8 cellular contexts compared by ENCODE assay signal in the genomic region with DNA sequence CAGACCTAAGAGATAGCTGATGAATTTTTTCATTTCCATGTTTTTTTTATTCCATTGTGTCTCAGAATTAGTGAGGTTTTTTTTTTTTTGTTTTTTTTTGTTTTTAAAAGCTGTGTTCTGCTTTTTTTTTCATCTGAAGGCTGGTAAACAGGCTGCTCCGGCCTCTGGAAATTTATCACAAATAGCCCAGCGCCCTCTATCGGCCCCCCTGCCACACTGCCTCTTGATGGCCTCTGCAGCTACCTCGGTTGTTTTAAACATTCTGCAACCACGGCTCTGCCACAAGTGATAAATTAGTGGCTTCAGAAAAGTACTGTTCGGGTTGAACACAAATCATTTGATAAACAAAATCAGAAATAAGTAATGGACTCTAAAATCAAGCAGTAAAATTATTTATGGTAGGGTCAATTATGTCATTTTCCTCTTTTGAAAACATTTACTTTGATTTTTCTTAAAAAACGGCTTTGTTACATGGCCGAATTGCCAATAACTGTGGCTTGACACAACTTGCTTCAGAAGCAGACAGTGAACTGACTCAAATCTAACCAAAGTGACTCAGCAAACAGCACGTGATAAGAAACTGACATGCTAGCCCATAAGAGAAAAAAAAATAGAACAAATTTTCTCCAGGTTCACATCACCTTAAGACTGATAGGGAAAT.
DNase-seq lines count a peak whose midpoint lies in the region; ATAC-seq and TF ChIP-seq lines count a peak whose summit lies in the region.

No MANE protein-coding gene starts in this region.

- intact Hi-C loops in upper lobe of right lung (cut with DNase I): no loop called here

- H3K4me3 ChIP-seq in GM12865 (ENCODE audit: low read depth, low read length): no peak overlapping the region
- no peak overlapping the region for H3K4me3 ChIP-seq in fibroblast of lung (replicated peaks in 1 of 4; ENCODE audit: control extremely low read depth in 1 of 4, insufficient read depth in 1 of 4, low read depth in 3 of 4, low read length in 4 of 4)
- H3K4me3 ChIP-seq in neural progenitor cell: no peak overlapping the region
- no peak overlapping the region for H3K4me3 ChIP-seq in upper lobe of right lung

- ATAC-seq in HG03060 (IDR thresholded peaks at IDR 0.05; ENCODE audit: low read depth, unreplicated experiment) (peak; percentile 51), upper lobe of right lung (peak; percentile 89)

- no peak overlapping the region for H3K4me3 Mint-ChIP-seq in neural progenitor cell

- DNase-seq in GM12865 (ENCODE audit: low read depth) (peak; percentile 81), NCI-H82 (lab: John Stamatoyannopoulos, UW) (peak; percentile 83), fibroblast of lung (ENCODE audit: low read depth in 2 of 2) (peak; percentile 8 to 65), neural progenitor cell (ENCODE audit: low spot score) (peak; percentile 56), upper lobe of right lung (peak; percentile 80)
- peak; percentile 2 for DNase-seq in activated CD8-positive, alpha-beta memory T cell treated with anti-CD3 and anti-CD28 coated beads, Interleukin-2, amount 50 U/mL, for 24 hours (ENCODE audit: extremely low read depth)

- no peaks in the 10 kb centered on the region for H3K36me3 ChIP-seq in fibroblast of lung (ENCODE audit: control insufficient read depth, insufficient read depth, low read length)
- no peaks in the 10 kb centered on the region for H3K36me3 ChIP-seq in neural progenitor cell
- no peaks in the 10 kb centered on the region for H3K36me3 ChIP-seq in upper lobe of right lung

- H2AFZ ChIP-seq in fibroblast of lung (ENCODE audit: low read length) (no peak overlapping the region), neural progenitor cell (replicated peaks) (no peak overlapping the region)

- H3K4me1 Mint-ChIP-seq in neural progenitor cell: peaks cover 7% of the 10 kb centered on the region

- H4K20me1 ChIP-seq in fibroblast of lung (ENCODE audit: control insufficient read depth, extremely low read depth, insufficient read depth, low read length) (no peaks in the 10 kb centered on the region), neural progenitor cell (ENCODE audit: low read depth) (no peaks in the 10 kb centered on the region)

- H3K9me3 ChIP-seq in fibroblast of lung (ENCODE audit: control insufficient read depth, insufficient read depth, low read depth, low read length) (no peaks in the 10 kb centered on the region), neural progenitor cell (ENCODE audit: low read depth) (no peaks in the 10 kb centered on the region), upper lobe of right lung (no peaks in the 10 kb centered on the region)

- H3K36me3 Mint-ChIP-seq in neural progenitor cell: no peaks in the 10 kb centered on the region

- no peaks in the 10 kb centered on the region for H3K9me3 Mint-ChIP-seq in neural progenitor cell

- no peak overlapping the region for H3K27ac Mint-ChIP-seq in neural progenitor cell

- no peaks in the 10 kb centered on the region for H3K79me2 ChIP-seq in fibroblast of lung (ENCODE audit: control insufficient read depth, insufficient read depth, low read length)
- H3K79me2 ChIP-seq in neural progenitor cell (ENCODE audit: low read depth): no peaks in the 10 kb centered on the region

- peaks cover 2% of the 10 kb centered on the region for H3K27me3 Mint-ChIP-seq in neural progenitor cell (ENCODE audit: insufficient read depth, low read depth)

- H3K4me1 ChIP-seq in fibroblast of lung (ENCODE audit: control insufficient read depth, extremely low read depth, insufficient read depth, low read length): no peaks in the 10 kb centered on the region
- H3K4me1 ChIP-seq in neural progenitor cell: no peaks in the 10 kb centered on the region
- no peaks in the 10 kb centered on the region for H3K4me1 ChIP-seq in upper lobe of right lung

- H3K27me3 ChIP-seq in fibroblast of lung (ENCODE audit: control insufficient read depth, insufficient read depth, low read length) (no peaks in the 10 kb centered on the region), neural progenitor cell (no peaks in the 10 kb centered on the region), upper lobe of right lung (no peaks in the 10 kb centered on the region)

- TF ChIP-seq CTCF in 22Rv1 (IDR thresholded peaks at IDR 0.05) (peak; percentile 95), GM12865 (IDR thresholded peaks at IDR 0.05; ENCODE audit: insufficient read depth, low read depth, low read length, missing control alignments) (peak; percentile 78), fibroblast of lung (conservative IDR thresholded peaks at IDR 0.05 in 1 of 2, IDR thresholded peaks at IDR 0.05 in 1 of 2; ENCODE audit: low read depth in 1 of 2, low read length in 2 of 2) (peak; percentile 57 to 88), neural progenitor cell (IDR thresholded peaks at IDR 0.05) (peak; percentile 61), upper lobe of right lung (IDR thresholded peaks at IDR 0.05) (peak; percentile 54)

- H3K27ac ChIP-seq in 22Rv1: no peak overlapping the region
- no peak overlapping the region for H3K27ac ChIP-seq in fibroblast of lung (ENCODE audit: insufficient read depth, low read length)
- no peak overlapping the region for H3K27ac ChIP-seq in neural progenitor cell
- H3K27ac ChIP-seq in upper lobe of right lung: no peak overlapping the region

- H3K9ac ChIP-seq in fibroblast of lung (ENCODE audit: insufficient read depth, low read length): no peak overlapping the region
- no peak overlapping the region for H3K9ac ChIP-seq in neural progenitor cell

- H3F3A ChIP-seq in neural progenitor cell (ENCODE audit: low read depth): no peaks in the 10 kb centered on the region

- H3K4me2 ChIP-seq in fibroblast of lung (ENCODE audit: extremely low read depth, insufficient read depth, low read length): no peak overlapping the region
- H3K4me2 ChIP-seq in neural progenitor cell: no peak overlapping the region

Comparison
In these comparisons a context has a peak if more than half of its experiments do, and no peak if none do; other contexts are left out.
1. DNase-seq: peak in every context shown above with its lines; median percentile 83 in NCI-H82; 81 in GM12865; 80 in upper lobe of right lung; 56 in neural progenitor cell; 36 in fibroblast of lung; 2 in activated CD8-positive, alpha-beta memory T cell treated with anti-CD3 and anti-CD28 coated beads, Interleukin-2, amount 50 U/mL, for 24 hours.